ENCODE assay signal across 1 cellular context in genomic region chr3:61761694-61762430, GRCh38.
TF ChIP-seq lines count a peak whose summit lies in the region.

No MANE protein-coding gene starts in this region.

TF ChIP-seq in GM23338, 12 proteins besides CTCF, POLR2A, EP300 and RAD21 (continued from another document):
- TF ChIP-seq, protein P1, sequence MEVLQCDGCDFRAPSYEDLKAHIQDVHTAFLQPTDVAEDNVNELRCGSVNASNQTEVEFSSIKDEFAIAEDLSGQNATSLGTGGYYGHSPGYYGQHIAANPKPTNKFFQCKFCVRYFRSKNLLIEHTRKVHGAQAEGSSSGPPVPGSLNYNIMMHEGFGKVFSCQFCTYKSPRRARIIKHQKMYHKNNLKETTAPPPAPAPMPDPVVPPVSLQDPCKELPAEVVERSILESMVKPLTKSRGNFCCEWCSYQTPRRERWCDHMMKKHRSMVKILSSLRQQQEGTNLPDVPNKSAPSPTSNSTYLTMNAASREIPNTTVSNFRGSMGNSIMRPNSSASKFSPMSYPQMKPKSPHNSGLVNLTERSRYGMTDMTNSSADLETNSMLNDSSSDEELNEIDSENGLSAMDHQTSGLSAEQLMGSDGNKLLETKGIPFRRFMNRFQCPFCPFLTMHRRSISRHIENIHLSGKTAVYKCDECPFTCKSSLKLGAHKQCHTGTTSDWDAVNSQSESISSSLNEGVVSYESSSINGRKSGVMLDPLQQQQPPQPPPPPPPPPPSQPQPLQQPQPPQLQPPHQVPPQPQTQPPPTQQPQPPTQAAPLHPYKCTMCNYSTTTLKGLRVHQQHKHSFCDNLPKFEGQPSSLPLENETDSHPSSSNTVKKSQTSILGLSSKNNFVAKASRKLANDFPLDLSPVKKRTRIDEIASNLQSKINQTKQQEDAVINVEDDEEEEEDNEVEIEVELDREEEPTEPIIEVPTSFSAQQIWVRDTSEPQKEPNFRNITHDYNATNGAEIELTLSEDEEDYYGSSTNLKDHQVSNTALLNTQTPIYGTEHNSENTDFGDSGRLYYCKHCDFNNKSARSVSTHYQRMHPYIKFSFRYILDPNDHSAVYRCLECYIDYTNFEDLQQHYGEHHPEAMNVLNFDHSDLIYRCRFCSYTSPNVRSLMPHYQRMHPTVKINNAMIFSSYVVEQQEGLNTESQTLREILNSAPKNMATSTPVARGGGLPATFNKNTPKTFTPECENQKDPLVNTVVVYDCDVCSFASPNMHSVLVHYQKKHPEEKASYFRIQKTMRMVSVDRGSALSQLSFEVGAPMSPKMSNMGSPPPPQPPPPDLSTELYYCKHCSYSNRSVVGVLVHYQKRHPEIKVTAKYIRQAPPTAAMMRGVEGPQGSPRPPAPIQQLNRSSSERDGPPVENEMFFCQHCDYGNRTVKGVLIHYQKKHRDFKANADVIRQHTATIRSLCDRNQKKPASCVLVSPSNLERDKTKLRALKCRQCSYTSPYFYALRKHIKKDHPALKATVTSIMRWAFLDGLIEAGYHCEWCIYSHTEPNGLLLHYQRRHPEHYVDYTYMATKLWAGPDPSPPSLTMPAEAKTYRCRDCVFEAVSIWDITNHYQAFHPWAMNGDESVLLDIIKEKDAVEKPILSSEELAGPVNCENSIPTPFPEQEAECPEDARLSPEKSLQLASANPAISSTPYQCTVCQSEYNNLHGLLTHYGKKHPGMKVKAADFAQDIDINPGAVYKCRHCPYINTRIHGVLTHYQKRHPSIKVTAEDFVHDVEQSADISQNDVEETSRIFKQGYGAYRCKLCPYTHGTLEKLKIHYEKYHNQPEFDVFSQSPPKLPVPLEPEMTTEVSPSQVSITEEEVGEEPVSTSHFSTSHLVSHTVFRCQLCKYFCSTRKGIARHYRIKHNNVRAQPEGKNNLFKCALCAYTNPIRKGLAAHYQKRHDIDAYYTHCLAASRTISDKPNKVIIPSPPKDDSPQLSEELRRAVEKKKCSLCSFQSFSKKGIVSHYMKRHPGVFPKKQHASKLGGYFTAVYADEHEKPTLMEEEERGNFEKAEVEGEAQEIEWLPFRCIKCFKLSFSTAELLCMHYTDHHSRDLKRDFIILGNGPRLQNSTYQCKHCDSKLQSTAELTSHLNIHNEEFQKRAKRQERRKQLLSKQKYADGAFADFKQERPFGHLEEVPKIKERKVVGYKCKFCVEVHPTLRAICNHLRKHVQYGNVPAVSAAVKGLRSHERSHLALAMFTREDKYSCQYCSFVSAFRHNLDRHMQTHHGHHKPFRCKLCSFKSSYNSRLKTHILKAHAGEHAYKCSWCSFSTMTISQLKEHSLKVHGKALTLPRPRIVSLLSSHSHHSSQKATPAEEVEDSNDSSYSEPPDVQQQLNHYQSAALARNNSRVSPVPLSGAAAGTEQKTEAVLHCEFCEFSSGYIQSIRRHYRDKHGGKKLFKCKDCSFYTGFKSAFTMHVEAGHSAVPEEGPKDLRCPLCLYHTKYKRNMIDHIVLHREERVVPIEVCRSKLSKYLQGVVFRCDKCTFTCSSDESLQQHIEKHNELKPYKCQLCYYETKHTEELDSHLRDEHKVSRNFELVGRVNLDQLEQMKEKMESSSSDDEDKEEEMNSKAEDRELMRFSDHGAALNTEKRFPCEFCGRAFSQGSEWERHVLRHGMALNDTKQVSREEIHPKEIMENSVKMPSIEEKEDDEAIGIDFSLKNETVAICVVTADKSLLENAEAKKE (CRISPR knock-in tag; IDR thresholded peaks at IDR 0.05): no peak
- no peak for TF ChIP-seq EZH2 (IDR thresholded peaks at IDR 0.05; ENCODE audit: low read depth, unreplicated experiment)
- no peak for TF ChIP-seq EZH2phosphoT487 (IDR thresholded peaks at IDR 0.05; ENCODE audit: unreplicated experiment)
- no peak for TF ChIP-seq ETS1 (IDR thresholded peaks at IDR 0.05)
- TF ChIP-seq ZNF114 (CRISPR knock-in tag; IDR thresholded peaks at IDR 0.05): no peak
